In genomic region chr1:36160949-36161485, GRCh38 we compare ENCODE assay signal across 8 cellular contexts. TPM values are rescaled to one million over a fixed set of nuclear protein-coding genes. Genes with fewer than 3 reads are reported as not detected.
DNase-seq lines count a peak whose midpoint lies in the region; ATAC-seq and TF ChIP-seq lines count a peak whose summit lies in the region.

No MANE protein-coding gene starts in this region.

- H3K36me3 ChIP-seq in CD4-positive, alpha-beta memory T cell (ENCODE audit: insufficient read depth, low read length): no peaks in the 10 kb centered on the region

- H3K9me3 ChIP-seq in CD4-positive, alpha-beta memory T cell (ENCODE audit: control insufficient read depth in 1 of 2, low read length in 2 of 2): no peaks in the 10 kb centered on the region

- peak overlapping the region; percentile 53 to 62 for H3K4me3 ChIP-seq in CD4-positive, alpha-beta memory T cell (ENCODE audit: low read length in 2 of 2)

- CTCF ChIA-PET in CD4-positive, alpha-beta memory T cell (lab: Charles Lee; ENCODE audit: partially characterized antibody): interaction anchor here (1.7 to 7.2 kb wide), 8 partner anchors 8 to 206 kb away, joined by 3 to 97 read pairs (median 10); partner anchors contain the start of genes THRAP3 and TRAPPC3

- peaks cover 53 to 83% (median 66%) of the 10 kb centered on the region in 4 donors for H3K4me1 Mint-ChIP-seq in CD4-positive, alpha-beta memory T cell
- H3K4me1 Mint-ChIP-seq in HFFc6 (ENCODE audit: low read depth): peaks cover 77% of the 10 kb centered on the region

- DNase-seq in CD4-positive, alpha-beta memory T cell: peak; percentile 57 to 72 (median 67)
- DNase-seq in HFFc6 (peak; percentile 68), T follicular helper cell (ENCODE audit: low read depth) (peak; percentile 37), hepatic stellate cell (ENCODE audit: low spot score) (peak; percentile 89), retina (peak; percentile 48), NCI-H1930 (lab: John Stamatoyannopoulos, UW) (no peak)

- H3K27me3 Mint-ChIP-seq in CD4-positive, alpha-beta memory T cell: no peaks in the 10 kb centered on the region
- peaks cover 1% of the 10 kb centered on the region for H3K27me3 Mint-ChIP-seq in HFFc6 (ENCODE audit: insufficient read depth)

- ATAC-seq in GM19463 (IDR thresholded peaks at IDR 0.05; ENCODE audit: unreplicated experiment): no peak

- peaks cover 17 to 52% of the 10 kb centered on the region in 2 donors for H3K36me3 Mint-ChIP-seq in CD4-positive, alpha-beta memory T cell
- H3K36me3 Mint-ChIP-seq in HFFc6 (ENCODE audit: low read depth): peaks cover 37% of the 10 kb centered on the region

- POLR2A ChIA-PET in CD4-positive, alpha-beta memory T cell (lab: Charles Lee; ENCODE audit: partially characterized antibody): interaction anchor here (0.7 to 6.6 kb wide), 16 partner anchors 9 to 1318 kb away, joined by 3 to 251 read pairs (median 6); partner anchors contain the start of genes ADPRS, THRAP3 and TRAPPC3

- H3K27me3 ChIP-seq in CD4-positive, alpha-beta memory T cell (ENCODE audit: insufficient read depth, low read length): no peaks in the 10 kb centered on the region

- peak overlapping the region; percentile 93 to 99 (median 98) for H3K27ac Mint-ChIP-seq in CD4-positive, alpha-beta memory T cell
- H3K27ac Mint-ChIP-seq in HFFc6: peak overlapping the region; percentile 88

- peak overlapping the region; percentile 78 for H3K27ac ChIP-seq in CD4-positive, alpha-beta memory T cell (ENCODE audit: low read depth, low read length)
- H3K27ac ChIP-seq in angular gyrus (ENCODE audit: low read depth, low read length): peak overlapping the region; percentile 99

- H3K4me1 ChIP-seq in CD4-positive, alpha-beta memory T cell (ENCODE audit: insufficient read depth, low read length): peaks cover 75% of the 10 kb centered on the region

- peak overlapping the region; percentile 80 to 91 (median 86) for H3K4me3 Mint-ChIP-seq in CD4-positive, alpha-beta memory T cell
- H3K4me3 Mint-ChIP-seq in HFFc6: peak overlapping the region; percentile 80

- intact Hi-C loops in CD4-positive, alpha-beta memory T cell (cut with micrococcal nuclease): loop anchor here (1.0 kb wide), 1 partner anchor 12 kb away; the partner anchor contains the start of gene TRAPPC3

- peak; percentile 66 for TF ChIP-seq CTCF in HFFc6 (IDR thresholded peaks at IDR 0.05)

- H3K9me3 Mint-ChIP-seq in CD4-positive, alpha-beta memory T cell: peaks cover 0 to 1% (median 0%) of the 10 kb centered on the region in 8 donors
- H3K9me3 Mint-ChIP-seq in HFFc6: no peaks in the 10 kb centered on the region

RNA-seq across cellular contexts. Expression of gene MAP7D1, which starts 5.1 kb away (rescaled TPM):
- 100 to 1,000 TPM; 221 to 222 TPM for total RNA-seq in CD4-positive, alpha-beta memory T cell
- polyA plus RNA-seq in CD4-positive, alpha-beta memory T cell: 10 to 100 TPM in 1 of 2 donors, 1 to 10 TPM in 1; 4.1 to 68.3 TPM
- total RNA-seq in HFFc6 (2021; fragmentation: NEBNext Ultra II Directional; extraction: Animal tissue kit (Norgen Biotek cat#: 25700)): 100 to 1,000 TPM; 202 to 234 (median 210) TPM

RNA-seq across cellular contexts. Expression of gene TRAPPC3, which starts 11.7 kb away (rescaled TPM):
- 10 to 100 TPM; 51.8 to 56.4 TPM for total RNA-seq in CD4-positive, alpha-beta memory T cell
- 100 to 1,000 TPM; 107 to 190 TPM for polyA plus RNA-seq in CD4-positive, alpha-beta memory T cell
- total RNA-seq in HFFc6 (2021; fragmentation: NEBNext Ultra II Directional; extraction: Animal tissue kit (Norgen Biotek cat#: 25700)): 10 to 100 TPM; 76.6 to 93.4 (median 78.6) TPM

RNA-seq across cellular contexts. Expression of gene COL8A2, which starts 36.0 kb away (rescaled TPM):
- under 1 TPM; 0.25 to 0.26 TPM for total RNA-seq in CD4-positive, alpha-beta memory T cell
- polyA plus RNA-seq in CD4-positive, alpha-beta memory T cell: not detected
- 1 to 10 TPM; 1.9 to 6.4 (median 2.4) TPM for total RNA-seq in HFFc6 (2021; fragmentation: NEBNext Ultra II Directional; extraction: Animal tissue kit (Norgen Biotek cat#: 25700))

Comparison
In these comparisons a context has a peak if more than half of its experiments do, and no peak if none do; other contexts are left out.
1. DNase-seq: peak in CD4-positive, alpha-beta memory T cell (5 of 5), HFFc6 (single experiment), T follicular helper cell (single experiment), hepatic stellate cell (single experiment) and retina (single experiment); none in NCI-H1930 (0 of 2).